12 cellular contexts compared by ENCODE assay signal in the genomic region with DNA sequence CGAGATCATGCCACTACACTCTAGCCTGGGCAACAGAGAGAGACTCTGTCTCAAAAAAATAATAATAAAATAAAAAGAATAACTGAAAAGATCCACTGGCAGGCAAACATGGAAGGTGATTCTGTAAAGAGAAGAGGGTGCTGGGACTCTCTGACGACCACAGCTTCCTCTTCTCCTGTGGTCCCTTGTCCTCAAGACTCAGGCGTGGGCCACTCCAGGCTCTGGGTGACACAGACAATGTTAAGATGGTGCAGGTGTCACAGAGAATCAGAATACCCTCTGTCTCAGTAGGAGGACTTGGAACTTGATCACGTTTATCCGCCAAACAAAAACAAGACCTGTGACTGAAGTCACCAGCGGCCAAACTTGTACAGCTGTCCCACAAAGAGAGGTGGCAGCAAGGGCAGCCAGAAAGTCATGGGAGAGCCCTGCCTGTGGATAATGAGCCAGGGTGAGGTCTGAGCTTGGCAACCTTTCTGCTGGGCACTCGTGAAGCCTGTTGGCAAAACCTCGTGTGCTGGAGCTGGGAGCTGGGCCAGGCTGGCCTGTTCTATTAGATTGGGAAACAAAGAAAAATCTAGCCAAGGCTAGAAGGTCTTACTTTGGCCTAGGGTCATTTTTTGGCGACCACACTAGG.
A peak's percentile ranks its signal among the peaks of the same experiment; 100 is the strongest.
DNase-seq lines count a peak whose midpoint lies in the region; ATAC-seq and TF ChIP-seq lines count a peak whose summit lies in the region.
"Had no signal": no experiment of that assay in that cellular context is flagged by ENCODE, and none has a peak within 500 bp of the region (broad histone marks: within the 10 kb centered on the region; RNA-seq: fewer than 3 reads in every experiment).

No MANE protein-coding gene starts in this region.

- no peak for TF ChIP-seq EP300 in stomach (IDR thresholded peaks at IDR 0.05)

- H3K27me3 ChIP-seq in MG63 (no peaks in the 10 kb centered on the region), stomach (no peaks in the 10 kb centered on the region)
- H3K27me3 ChIP-seq: BE2C had no signal

- H3K27ac ChIP-seq in stomach = peak overlapping the region; percentile 59 to 85 (median 76)

- peak in 2 of 7 experiments; percentile 8 to 47 for TF ChIP-seq CTCF in stomach (IDR thresholded peaks at IDR 0.05)

- no peak overlapping the region for H3K4me3 ChIP-seq in MG63
- no peak overlapping the region for H3K4me3 ChIP-seq in stomach

- no peak for TF ChIP-seq POLR2A in stomach (IDR thresholded peaks at IDR 0.05)

- no peaks in the 10 kb centered on the region for H3K36me3 ChIP-seq in MG63
- no peaks in the 10 kb centered on the region for H3K36me3 ChIP-seq in stomach
- H3K36me3 ChIP-seq: BE2C had no signal

- H3K9me3 ChIP-seq in MG63 (no peaks in the 10 kb centered on the region), stomach (peaks cover 0 to 5% (median 0%) of the 10 kb centered on the region in 4 donors)
- H3K9me3 ChIP-seq: BE2C had no signal

- DNase-seq in MG63 (peak; percentile 91), cerebellar cortex (ENCODE audit: low spot score) (peak; percentile 89), left lobe of liver (ENCODE audit: low spot score) (peak; percentile 95), stomach (peak; percentile 94), NCI-H524 treated with DMSO at 0.1 percent for 48 hours (lab: John Stamatoyannopoulos, UW) (no peak)
- no peak for DNase-seq in stimulated activated CD8-positive, alpha-beta memory T cell treated with anti-CD3 and anti-CD28 coated beads, Interleukin-4, amount 100 ng/mL, for 48 hours
- DNase-seq: activated naive CD8-positive, alpha-beta T cell treated with anti-CD3 and anti-CD28 coated beads, Interleukin-2, amount 50 U/mL, for 24 hours; BE2C; NCI-H774; SHP77 had no signal

- WGBS in stomach, 5 donors = 37 to 52% (median 45%) methylated on average over 9 of the region's 9 CpGs

- H3K4me1 ChIP-seq in stomach = peaks cover 13 to 49% (median 19%) of the 10 kb centered on the region in 4 donors
- H3K4me1 ChIP-seq: BE2C had no signal

- intact Hi-C loops in stomach (cut with DNase I; ENCODE audit: low total_unique reads) = no loop called here

- ATAC-seq in left lobe of liver (peak; percentile 98), HG03045 (IDR thresholded peaks at IDR 0.05; ENCODE audit: unreplicated experiment) (no peak), HG03457 (IDR thresholded peaks at IDR 0.05; ENCODE audit: unreplicated experiment) (no peak)
- ATAC-seq: activated naive CD8-positive, alpha-beta T cell treated with anti-CD3 and anti-CD28 coated beads, Interleukin-2, amount 50 U/mL, for 24 hours had no signal

Comparison
In these comparisons a context has a peak if more than half of its experiments do, and no peak if none do; other contexts are left out.
1. DNase-seq: peak in MG63 (single experiment), cerebellar cortex (single experiment), left lobe of liver (single experiment) and stomach (single experiment); none in NCI-H524 treated with DMSO at 0.1 percent for 48 hours (single experiment) and stimulated activated CD8-positive, alpha-beta memory T cell treated with anti-CD3 and anti-CD28 coated beads, Interleukin-4, amount 100 ng/mL, for 48 hours (single experiment).